In the genomic region with DNA sequence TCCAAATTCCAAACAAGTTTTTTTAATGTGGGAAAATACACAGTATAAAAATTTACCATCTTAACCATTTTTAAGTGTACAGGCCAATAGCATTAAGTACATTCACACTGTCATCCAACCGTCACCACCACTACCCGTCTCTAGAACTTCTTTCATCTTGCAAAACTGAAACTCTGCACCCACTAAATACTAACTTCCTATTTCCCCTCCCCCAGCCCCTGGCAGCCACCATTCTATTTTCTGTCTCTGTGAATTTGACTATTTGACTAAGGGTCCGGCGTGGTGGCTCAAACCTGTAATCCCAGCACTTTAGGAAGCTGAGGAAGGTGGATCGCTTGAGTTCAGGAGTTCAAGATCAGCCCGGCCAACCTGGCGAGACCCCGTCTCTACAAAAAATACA, we compare ENCODE assay signal across 1 cellular context.
TF ChIP-seq lines count a peak whose summit lies in the region.

No MANE protein-coding gene starts in this region.

TF ChIP-seq in GM12878, 131 proteins besides CTCF, POLR2A, EP300 and RAD21 (continues in another document):
- TF ChIP-seq, protein P1, sequence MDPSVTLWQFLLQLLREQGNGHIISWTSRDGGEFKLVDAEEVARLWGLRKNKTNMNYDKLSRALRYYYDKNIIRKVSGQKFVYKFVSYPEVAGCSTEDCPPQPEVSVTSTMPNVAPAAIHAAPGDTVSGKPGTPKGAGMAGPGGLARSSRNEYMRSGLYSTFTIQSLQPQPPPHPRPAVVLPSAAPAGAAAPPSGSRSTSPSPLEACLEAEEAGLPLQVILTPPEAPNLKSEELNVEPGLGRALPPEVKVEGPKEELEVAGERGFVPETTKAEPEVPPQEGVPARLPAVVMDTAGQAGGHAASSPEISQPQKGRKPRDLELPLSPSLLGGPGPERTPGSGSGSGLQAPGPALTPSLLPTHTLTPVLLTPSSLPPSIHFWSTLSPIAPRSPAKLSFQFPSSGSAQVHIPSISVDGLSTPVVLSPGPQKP (IDR thresholded peaks at IDR 0.05; ENCODE audit: low read depth, low read length): no peak
- TF ChIP-seq BHLHE40 (IDR thresholded peaks at IDR 0.05; ENCODE audit: borderline replicate concordance in 1 of 2, low read depth in 2 of 2, low read length in 1 of 2) (peak in 1 of 2 experiments; percentile 14; a peak in 1 of 4 replicates), PML (IDR thresholded peaks at IDR 0.05; ENCODE audit: low read length) (no peak), HDAC2 (IDR thresholded peaks at IDR 0.05) (no peak), BRCA1 (IDR thresholded peaks at IDR 0.05; ENCODE audit: low read depth, low read length) (no peak), TAF1 (IDR thresholded peaks at IDR 0.05; ENCODE audit: borderline replicate concordance, low read depth, low read length) (no peak), TCF7 (IDR thresholded peaks at IDR 0.05; ENCODE audit: borderline replicate concordance) (peak; percentile 90), CBFB (IDR thresholded peaks at IDR 0.05; ENCODE audit: low read depth) (0 out of 2 replicates have a peak, but pooled peaks have one; percentile 14), RAD51 (IDR thresholded peaks at IDR 0.05) (no peak), NFYA (IDR thresholded peaks at IDR 0.05; ENCODE audit: borderline replicate concordance, low read depth, low read length) (no peak), MXI1 (IDR thresholded peaks at IDR 0.05; ENCODE audit: low read depth, low read length) (no peak), SIX5 (IDR thresholded peaks at IDR 0.05; ENCODE audit: low read depth, low read length, severe bottlenecking) (peak; percentile 14), NFIC (IDR thresholded peaks at IDR 0.05; ENCODE audit: low read depth, low read length) (peak; percentile 45; the same call in 1 of the 2 replicates), POLR2AphosphoS2 (IDR thresholded peaks at IDR 0.05; ENCODE audit: low read depth, low read length) (no peak), ZSCAN29 (IDR thresholded peaks at IDR 0.05) (no peak), ZNF217 (IDR thresholded peaks at IDR 0.05) (peak; percentile 36; the same call in 1 of the 2 replicates), STAT3 (IDR thresholded peaks at IDR 0.05; ENCODE audit: low read depth, low read length) (no peak), GABPA (IDR thresholded peaks at IDR 0.05; ENCODE audit: low read depth) (no peak), RUNX3 (IDR thresholded peaks at IDR 0.05; ENCODE audit: low read length) (peak; percentile 74), DPF2 (IDR thresholded peaks at IDR 0.05) (0 out of 2 replicates have a peak, but pooled peaks have one; percentile 56), LARP7 (IDR thresholded peaks at IDR 0.05) (no peak), ZNF24 (IDR thresholded peaks at IDR 0.05) (no peak), FOXK2 (IDR thresholded peaks at IDR 0.05) (no peak), SUPT20H (IDR thresholded peaks at IDR 0.05; ENCODE audit: borderline replicate concordance, control insufficient read depth, low read depth, low read length) (no peak), YY1 (IDR thresholded peaks at IDR 0.05; ENCODE audit: low read depth, low read length) (peak; percentile 68; the same call in 1 of the 2 replicates), RFX5 (IDR thresholded peaks at IDR 0.05; ENCODE audit: low read depth, low read length) (peak; percentile 55; the same call in 1 of the 2 replicates), HDAC6 (IDR thresholded peaks at IDR 0.05; ENCODE audit: unreplicated experiment) (no peak), CHD4 (IDR thresholded peaks at IDR 0.05) (no peak), TARDBP (IDR thresholded peaks at IDR 0.05; ENCODE audit: borderline replicate concordance) (no peak), CREM (IDR thresholded peaks at IDR 0.05; ENCODE audit: low read depth) (peak; percentile 72), ZNF622 (IDR thresholded peaks at IDR 0.05) (no peak), BACH1 (IDR thresholded peaks at IDR 0.05; ENCODE audit: borderline replicate concordance) (no peak), SPI1 (IDR thresholded peaks at IDR 0.05; ENCODE audit: borderline replicate concordance, insufficient read depth, low read depth, low read length) (peak; percentile 11; the same call in 1 of the 2 replicates), SREBF2 (IDR thresholded peaks at IDR 0.05; ENCODE audit: low read length) (no peak), JUNB (IDR thresholded peaks at IDR 0.05) (peak; percentile 53), MYB (IDR thresholded peaks at IDR 0.05; ENCODE audit: borderline replicate concordance, low read depth, low read length) (0 out of 2 replicates have a peak, but pooled peaks have one; percentile 42), KLF5 (IDR thresholded peaks at IDR 0.05; ENCODE audit: partially characterized antibody) (no peak), NBN (IDR thresholded peaks at IDR 0.05) (peak; percentile 77; the same call in 1 of the 2 replicates), MTA3 (IDR thresholded peaks at IDR 0.05; ENCODE audit: borderline replicate concordance, low read length) (no peak), CBX5 (IDR thresholded peaks at IDR 0.05; ENCODE audit: low read depth) (no peak), FOXM1 (IDR thresholded peaks at IDR 0.05; ENCODE audit: low read depth, low read length) (peak; percentile 60; the same call in 1 of the 2 replicates)
- TF ChIP-seq, protein P2, sequence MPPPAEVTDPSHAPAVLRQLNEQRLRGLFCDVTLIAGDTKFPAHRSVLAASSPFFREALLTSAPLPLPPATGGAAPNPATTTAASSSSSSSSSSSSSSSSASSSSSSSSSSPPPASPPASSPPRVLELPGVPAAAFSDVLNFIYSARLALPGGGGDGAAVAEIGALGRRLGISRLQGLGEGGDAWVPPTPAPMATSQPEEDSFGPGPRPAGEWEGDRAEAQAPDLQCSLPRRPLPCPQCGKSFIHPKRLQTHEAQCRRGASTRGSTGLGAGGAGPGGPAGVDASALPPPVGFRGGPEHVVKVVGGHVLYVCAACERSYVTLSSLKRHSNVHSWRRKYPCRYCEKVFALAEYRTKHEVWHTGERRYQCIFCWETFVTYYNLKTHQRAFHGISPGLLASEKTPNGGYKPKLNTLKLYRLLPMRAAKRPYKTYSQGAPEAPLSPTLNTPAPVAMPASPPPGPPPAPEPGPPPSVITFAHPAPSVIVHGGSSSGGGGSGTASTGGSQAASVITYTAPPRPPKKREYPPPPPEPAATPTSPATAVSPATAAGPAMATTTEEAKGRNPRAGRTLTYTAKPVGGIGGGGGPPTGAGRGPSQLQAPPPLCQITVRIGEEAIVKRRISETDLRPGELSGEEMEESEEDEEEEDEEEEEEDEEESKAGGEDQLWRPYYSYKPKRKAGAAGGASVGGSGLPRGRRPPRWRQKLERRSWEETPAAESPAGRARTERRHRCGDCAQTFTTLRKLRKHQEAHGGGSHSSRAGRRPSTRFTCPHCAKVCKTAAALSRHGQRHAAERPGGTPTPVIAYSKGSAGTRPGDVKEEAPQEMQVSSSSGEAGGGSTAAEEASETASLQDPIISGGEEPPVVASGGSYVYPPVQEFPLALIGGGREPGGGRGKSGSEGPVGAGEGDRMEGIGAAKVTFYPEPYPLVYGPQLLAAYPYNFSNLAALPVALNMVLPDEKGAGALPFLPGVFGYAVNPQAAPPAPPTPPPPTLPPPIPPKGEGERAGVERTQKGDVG (CRISPR knock-in tag; IDR thresholded peaks at IDR 0.05): no peak
- TF ChIP-seq, protein P3, sequence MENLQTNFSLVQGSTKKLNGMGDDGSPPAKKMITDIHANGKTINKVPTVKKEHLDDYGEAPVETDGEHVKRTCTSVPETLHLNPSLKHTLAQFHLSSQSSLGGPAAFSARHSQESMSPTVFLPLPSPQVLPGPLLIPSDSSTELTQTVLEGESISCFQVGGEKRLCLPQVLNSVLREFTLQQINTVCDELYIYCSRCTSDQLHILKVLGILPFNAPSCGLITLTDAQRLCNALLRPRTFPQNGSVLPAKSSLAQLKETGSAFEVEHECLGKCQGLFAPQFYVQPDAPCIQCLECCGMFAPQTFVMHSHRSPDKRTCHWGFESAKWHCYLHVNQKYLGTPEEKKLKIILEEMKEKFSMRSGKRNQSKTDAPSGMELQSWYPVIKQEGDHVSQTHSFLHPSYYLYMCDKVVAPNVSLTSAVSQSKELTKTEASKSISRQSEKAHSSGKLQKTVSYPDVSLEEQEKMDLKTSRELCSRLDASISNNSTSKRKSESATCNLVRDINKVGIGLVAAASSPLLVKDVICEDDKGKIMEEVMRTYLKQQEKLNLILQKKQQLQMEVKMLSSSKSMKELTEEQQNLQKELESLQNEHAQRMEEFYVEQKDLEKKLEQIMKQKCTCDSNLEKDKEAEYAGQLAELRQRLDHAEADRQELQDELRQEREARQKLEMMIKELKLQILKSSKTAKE (IDR thresholded peaks at IDR 0.05; ENCODE audit: low read depth, poor library complexity, severe bottlenecking): peak; percentile 69
- TF ChIP-seq, protein P4, sequence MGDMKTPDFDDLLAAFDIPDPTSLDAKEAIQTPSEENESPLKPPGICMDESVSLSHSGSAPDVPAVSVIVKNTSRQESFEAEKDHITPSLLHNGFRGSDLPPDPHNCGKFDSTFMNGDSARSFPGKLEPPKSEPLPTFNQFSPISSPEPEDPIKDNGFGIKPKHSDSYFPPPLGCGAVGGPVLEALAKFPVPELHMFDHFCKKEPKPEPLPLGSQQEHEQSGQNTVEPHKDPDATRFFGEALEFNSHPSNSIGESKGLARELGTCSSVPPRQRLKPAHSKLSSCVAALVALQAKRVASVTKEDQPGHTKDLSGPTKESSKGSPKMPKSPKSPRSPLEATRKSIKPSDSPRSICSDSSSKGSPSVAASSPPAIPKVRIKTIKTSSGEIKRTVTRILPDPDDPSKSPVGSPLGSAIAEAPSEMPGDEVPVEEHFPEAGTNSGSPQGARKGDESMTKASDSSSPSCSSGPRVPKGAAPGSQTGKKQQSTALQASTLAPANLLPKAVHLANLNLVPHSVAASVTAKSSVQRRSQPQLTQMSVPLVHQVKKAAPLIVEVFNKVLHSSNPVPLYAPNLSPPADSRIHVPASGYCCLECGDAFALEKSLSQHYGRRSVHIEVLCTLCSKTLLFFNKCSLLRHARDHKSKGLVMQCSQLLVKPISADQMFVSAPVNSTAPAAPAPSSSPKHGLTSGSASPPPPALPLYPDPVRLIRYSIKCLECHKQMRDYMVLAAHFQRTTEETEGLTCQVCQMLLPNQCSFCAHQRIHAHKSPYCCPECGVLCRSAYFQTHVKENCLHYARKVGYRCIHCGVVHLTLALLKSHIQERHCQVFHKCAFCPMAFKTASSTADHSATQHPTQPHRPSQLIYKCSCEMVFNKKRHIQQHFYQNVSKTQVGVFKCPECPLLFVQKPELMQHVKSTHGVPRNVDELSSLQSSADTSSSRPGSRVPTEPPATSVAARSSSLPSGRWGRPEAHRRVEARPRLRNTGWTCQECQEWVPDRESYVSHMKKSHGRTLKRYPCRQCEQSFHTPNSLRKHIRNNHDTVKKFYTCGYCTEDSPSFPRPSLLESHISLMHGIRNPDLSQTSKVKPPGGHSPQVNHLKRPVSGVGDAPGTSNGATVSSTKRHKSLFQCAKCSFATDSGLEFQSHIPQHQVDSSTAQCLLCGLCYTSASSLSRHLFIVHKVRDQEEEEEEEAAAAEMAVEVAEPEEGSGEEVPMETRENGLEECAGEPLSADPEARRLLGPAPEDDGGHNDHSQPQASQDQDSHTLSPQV (IDR thresholded peaks at IDR 0.05): no peak
- TF ChIP-seq, protein P5, sequence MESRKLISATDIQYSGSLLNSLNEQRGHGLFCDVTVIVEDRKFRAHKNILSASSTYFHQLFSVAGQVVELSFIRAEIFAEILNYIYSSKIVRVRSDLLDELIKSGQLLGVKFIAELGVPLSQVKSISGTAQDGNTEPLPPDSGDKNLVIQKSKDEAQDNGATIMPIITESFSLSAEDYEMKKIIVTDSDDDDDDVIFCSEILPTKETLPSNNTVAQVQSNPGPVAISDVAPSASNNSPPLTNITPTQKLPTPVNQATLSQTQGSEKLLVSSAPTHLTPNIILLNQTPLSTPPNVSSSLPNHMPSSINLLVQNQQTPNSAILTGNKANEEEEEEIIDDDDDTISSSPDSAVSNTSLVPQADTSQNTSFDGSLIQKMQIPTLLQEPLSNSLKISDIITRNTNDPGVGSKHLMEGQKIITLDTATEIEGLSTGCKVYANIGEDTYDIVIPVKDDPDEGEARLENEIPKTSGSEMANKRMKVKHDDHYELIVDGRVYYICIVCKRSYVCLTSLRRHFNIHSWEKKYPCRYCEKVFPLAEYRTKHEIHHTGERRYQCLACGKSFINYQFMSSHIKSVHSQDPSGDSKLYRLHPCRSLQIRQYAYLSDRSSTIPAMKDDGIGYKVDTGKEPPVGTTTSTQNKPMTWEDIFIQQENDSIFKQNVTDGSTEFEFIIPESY (IDR thresholded peaks at IDR 0.05): no peak
- TF ChIP-seq, protein P6, sequence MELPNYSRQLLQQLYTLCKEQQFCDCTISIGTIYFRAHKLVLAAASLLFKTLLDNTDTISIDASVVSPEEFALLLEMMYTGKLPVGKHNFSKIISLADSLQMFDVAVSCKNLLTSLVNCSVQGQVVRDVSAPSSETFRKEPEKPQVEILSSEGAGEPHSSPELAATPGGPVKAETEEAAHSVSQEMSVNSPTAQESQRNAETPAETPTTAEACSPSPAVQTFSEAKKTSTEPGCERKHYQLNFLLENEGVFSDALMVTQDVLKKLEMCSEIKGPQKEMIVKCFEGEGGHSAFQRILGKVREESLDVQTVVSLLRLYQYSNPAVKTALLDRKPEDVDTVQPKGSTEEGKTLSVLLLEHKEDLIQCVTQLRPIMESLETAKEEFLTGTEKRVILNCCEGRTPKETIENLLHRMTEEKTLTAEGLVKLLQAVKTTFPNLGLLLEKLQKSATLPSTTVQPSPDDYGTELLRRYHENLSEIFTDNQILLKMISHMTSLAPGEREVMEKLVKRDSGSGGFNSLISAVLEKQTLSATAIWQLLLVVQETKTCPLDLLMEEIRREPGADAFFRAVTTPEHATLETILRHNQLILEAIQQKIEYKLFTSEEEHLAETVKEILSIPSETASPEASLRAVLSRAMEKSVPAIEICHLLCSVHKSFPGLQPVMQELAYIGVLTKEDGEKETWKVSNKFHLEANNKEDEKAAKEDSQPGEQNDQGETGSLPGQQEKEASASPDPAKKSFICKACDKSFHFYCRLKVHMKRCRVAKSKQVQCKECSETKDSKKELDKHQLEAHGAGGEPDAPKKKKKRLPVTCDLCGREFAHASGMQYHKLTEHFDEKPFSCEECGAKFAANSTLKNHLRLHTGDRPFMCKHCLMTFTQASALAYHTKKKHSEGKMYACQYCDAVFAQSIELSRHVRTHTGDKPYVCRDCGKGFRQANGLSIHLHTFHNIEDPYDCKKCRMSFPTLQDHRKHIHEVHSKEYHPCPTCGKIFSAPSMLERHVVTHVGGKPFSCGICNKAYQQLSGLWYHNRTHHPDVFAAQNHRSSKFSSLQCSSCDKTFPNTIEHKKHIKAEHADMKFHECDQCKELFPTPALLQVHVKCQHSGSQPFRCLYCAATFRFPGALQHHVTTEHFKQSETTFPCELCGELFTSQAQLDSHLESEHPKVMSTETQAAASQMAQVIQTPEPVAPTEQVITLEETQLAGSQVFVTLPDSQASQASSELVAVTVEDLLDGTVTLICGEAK (IDR thresholded peaks at IDR 0.05; ENCODE audit: borderline replicate concordance): no peak
- TF ChIP-seq, protein P7, sequence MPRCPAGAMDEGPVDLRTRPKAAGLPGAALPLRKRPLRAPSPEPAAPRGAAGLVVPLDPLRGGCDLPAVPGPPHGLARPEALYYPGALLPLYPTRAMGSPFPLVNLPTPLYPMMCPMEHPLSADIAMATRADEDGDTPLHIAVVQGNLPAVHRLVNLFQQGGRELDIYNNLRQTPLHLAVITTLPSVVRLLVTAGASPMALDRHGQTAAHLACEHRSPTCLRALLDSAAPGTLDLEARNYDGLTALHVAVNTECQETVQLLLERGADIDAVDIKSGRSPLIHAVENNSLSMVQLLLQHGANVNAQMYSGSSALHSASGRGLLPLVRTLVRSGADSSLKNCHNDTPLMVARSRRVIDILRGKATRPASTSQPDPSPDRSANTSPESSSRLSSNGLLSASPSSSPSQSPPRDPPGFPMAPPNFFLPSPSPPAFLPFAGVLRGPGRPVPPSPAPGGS (IDR thresholded peaks at IDR 0.05; ENCODE audit: borderline replicate concordance, insufficient read depth, low read depth, low read length, poor library complexity, severe bottlenecking): no peak
